In the genomic region with DNA sequence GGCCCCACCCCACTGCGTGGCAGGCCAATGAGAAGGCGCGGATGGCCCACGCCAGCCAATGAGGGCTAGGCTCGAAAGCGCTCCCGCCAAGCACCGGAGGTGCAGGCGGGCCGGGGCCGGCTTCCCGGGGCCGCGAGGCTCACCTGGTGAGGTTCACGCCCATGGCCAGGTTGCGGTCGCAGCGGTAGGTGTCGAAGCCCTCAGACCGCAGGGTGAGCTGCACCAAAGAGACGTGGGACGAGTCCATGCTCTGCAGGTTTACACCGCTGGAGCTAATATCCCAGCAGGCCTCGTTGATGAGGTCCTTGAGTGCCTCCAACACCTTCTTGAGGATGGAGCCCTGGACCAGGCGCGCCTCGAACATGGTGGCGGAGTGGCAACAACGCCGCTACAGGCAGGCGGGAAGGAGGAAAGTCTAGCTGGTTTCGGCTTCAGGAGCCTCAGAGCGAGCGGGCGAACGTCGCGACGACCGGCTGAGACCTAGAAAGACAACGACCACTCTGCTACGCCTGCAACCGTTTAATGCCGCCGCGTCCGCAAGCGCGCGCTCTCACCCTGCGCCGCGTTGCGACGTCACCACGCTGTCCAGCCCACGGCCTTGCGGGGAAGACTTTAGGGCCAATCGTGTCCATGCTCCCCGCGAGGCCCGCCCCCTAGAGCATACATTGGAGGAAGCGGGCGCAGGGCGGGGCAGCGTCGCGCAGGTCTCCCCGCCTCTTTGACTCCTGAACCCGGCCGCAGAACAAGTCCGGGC, we compare ENCODE assay signal across 8 cellular contexts. TPM values are rescaled to one million over a fixed set of nuclear protein-coding genes. Genes with fewer than 3 reads are reported as not detected.
A peak's percentile ranks its signal among the peaks of the same experiment; 100 is the strongest.
DNase-seq lines count a peak whose midpoint lies in the region; TF ChIP-seq lines count a peak whose summit lies in the region.

A gene (minus strand): TSS at position 524 of the 754 bp plus-strand sequence. CDS start 160 bp downstream, at position 364.

- H3K4me2 ChIP-seq in H9 (ENCODE audit: insufficient read depth, insufficient read length, low read length): peak within 1 kb of the TSS; percentile 74

- peak within 1 kb of the TSS; percentile 95 for H2BK5ac ChIP-seq in H9 (ENCODE audit: insufficient read length, low read length)

- H3K27ac ChIP-seq in H9 (ENCODE audit: insufficient read length, low read depth, low read length): peak within 1 kb of the TSS; percentile 80

- peak within 1 kb of the TSS; percentile 89 for H3K4me3 ChIP-seq in MG63
- H3K4me3 ChIP-seq in fibroblast of pulmonary artery (replicated peaks; ENCODE audit: low read depth, low read length): peak within 1 kb of the TSS; percentile 97

- WGBS in H9 (ENCODE audit: extremely low coverage, insufficient read length, low lambda C conversion rate): no CpG with 5 or more reads among the region's 72 CpGs

- no peak for TF ChIP-seq CTCF in H9 (conservative IDR thresholded peaks at IDR 0.05)
- TF ChIP-seq CTCF in fibroblast of pulmonary artery (IDR thresholded peaks at IDR 0.05; ENCODE audit: low read length, missing control alignments): no peak
- no peak for TF ChIP-seq CTCF in nephron (IDR thresholded peaks at IDR 0.05; ENCODE audit: unreplicated experiment in 3 of 3)

- no peaks in the 10 kb centered on the region for H4K20me1 ChIP-seq in H9 (ENCODE audit: control insufficient read depth, insufficient read depth, insufficient read length)

- no peaks in the 10 kb centered on the region; a peak in 1 of 5 replicates for H3K9me3 Mint-ChIP-seq in H9
- H3K9me3 Mint-ChIP-seq in nephron: no peaks in the 10 kb centered on the region
- H3K9me3 Mint-ChIP-seq in stimulated activated naive CD8-positive, alpha-beta T cell treated with anti-CD3 and anti-CD28 coated beads, Interleukin-15, Interleukin-2, amounts not matched to agents 100 ng/mL and 50 ng/mL, for 24 hours: no peaks in the 10 kb centered on the region

- H4K8ac ChIP-seq in H9 (replicated peaks; ENCODE audit: insufficient read length, low read depth, low read length): no peak within 1 kb of the TSS

- H3K36me3 Mint-ChIP-seq in H9 (ENCODE audit: insufficient read depth in 1 of 3, low read depth in 3 of 3) (peaks cover 37 to 45% (median 44%) of the 10 kb centered on the region in 3 experiments), nephron (ENCODE audit: low read depth) (peaks cover 27% of the 10 kb centered on the region)
- peaks cover 43% of the 10 kb centered on the region for H3K36me3 Mint-ChIP-seq in stimulated activated naive CD8-positive, alpha-beta T cell treated with anti-CD3 and anti-CD28 coated beads, Interleukin-15, Interleukin-2, amounts not matched to agents 100 ng/mL and 50 ng/mL, for 24 hours (ENCODE audit: low read depth)

- no peaks in the 10 kb centered on the region for H3K79me1 ChIP-seq in H9 (ENCODE audit: insufficient read depth, low read depth, low read length, poor library complexity, severe bottlenecking)

- no peak within 1 kb of the TSS for H2AFZ ChIP-seq in H9 (ENCODE audit: low read length)

- H3K56ac ChIP-seq in H9 (ENCODE audit: insufficient read length, low read depth, low read length): peak within 1 kb of the TSS; percentile 93

- peaks cover 46% of the 10 kb centered on the region for H3K36me3 ChIP-seq in MG63

- H3K27ac Mint-ChIP-seq in H9 (peak within 1 kb of the TSS; percentile 99 to 100 (median 99)), nephron (peak within 1 kb of the TSS; percentile 94 to 97 (median 95))
- H3K27ac Mint-ChIP-seq in stimulated activated naive CD8-positive, alpha-beta T cell treated with anti-CD3 and anti-CD28 coated beads, Interleukin-15, Interleukin-2, amounts not matched to agents 100 ng/mL and 50 ng/mL, for 24 hours: peak within 1 kb of the TSS; percentile 96

- H2BK12ac ChIP-seq in H9 (ENCODE audit: insufficient read length, low read depth, low read length): no peak within 1 kb of the TSS

- peak within 1 kb of the TSS; percentile 11 for H3K23ac ChIP-seq in H9 (ENCODE audit: insufficient read length, low read depth, low read length)

- peak within 1 kb of the TSS; percentile 65 for H2BK120ac ChIP-seq in H9 (ENCODE audit: low read depth, low read length, poor library complexity, severe bottlenecking)

- peak; percentile 97 for DNase-seq in ELR (ENCODE audit: low read depth)
- peak; percentile 98 for DNase-seq in H9
- DNase-seq in MG63: peak; percentile 98
- peak; percentile 99 for DNase-seq in SHP77 treated with DMSO at 0.1 percent for 48 hours (lab: John Stamatoyannopoulos, UW)
- peak; percentile 99 for DNase-seq in activated effector memory CD4-positive, alpha-beta T cell treated with anti-CD3 and anti-CD28 coated beads, Interleukin-2, amount 50 U/mL, for 16 hours
- DNase-seq in fibroblast of pulmonary artery (ENCODE audit: low read depth): peak; percentile 96

- peak within 1 kb of the TSS; percentile 60; the same call in 1 of the 2 replicates for H3K4ac ChIP-seq in H9 (ENCODE audit: low read depth, low read length)

- H4K5ac ChIP-seq in H9 (ENCODE audit: insufficient read length, low read depth, low read length): peak within 1 kb of the TSS; percentile 99

- H2BK20ac ChIP-seq in H9 (ENCODE audit: low read depth, low read length, poor library complexity, severe bottlenecking): no peak within 1 kb of the TSS

- no peak within 1 kb of the TSS for H2BK15ac ChIP-seq in H9 (ENCODE audit: low read depth, low read length)

- H4K91ac ChIP-seq in H9 (ENCODE audit: insufficient read length, low read depth, low read length): peak within 1 kb of the TSS; percentile 60

- peak within 1 kb of the TSS; percentile 46 for H3T11ph ChIP-seq in H9 (ENCODE audit: low read length)

- peak within 1 kb of the TSS; percentile 99 for H3K14ac ChIP-seq in H9 (ENCODE audit: insufficient read depth, low read length)

- peak within 1 kb of the TSS; percentile 98 for H3K4me3 Mint-ChIP-seq in H9
- H3K4me3 Mint-ChIP-seq in nephron: peak within 1 kb of the TSS; percentile 91 to 94 (median 91)
- H3K4me3 Mint-ChIP-seq in stimulated activated naive CD8-positive, alpha-beta T cell treated with anti-CD3 and anti-CD28 coated beads, Interleukin-15, Interleukin-2, amounts not matched to agents 100 ng/mL and 50 ng/mL, for 24 hours: peak within 1 kb of the TSS; percentile 96

- peaks cover 6% of the 10 kb centered on the region for H3K23me2 ChIP-seq in H9 (ENCODE audit: insufficient read length, low read depth, low read length, poor library complexity, severe bottlenecking)

- peak within 1 kb of the TSS; percentile 6 for H2AK5ac ChIP-seq in H9 (ENCODE audit: insufficient read length, low read length)

- H3K4me1 Mint-ChIP-seq in H9 (peaks cover 29 to 30% of the 10 kb centered on the region in 2 experiments), nephron (peaks cover 29% of the 10 kb centered on the region)
- peaks cover 51% of the 10 kb centered on the region for H3K4me1 Mint-ChIP-seq in stimulated activated naive CD8-positive, alpha-beta T cell treated with anti-CD3 and anti-CD28 coated beads, Interleukin-15, Interleukin-2, amounts not matched to agents 100 ng/mL and 50 ng/mL, for 24 hours (ENCODE audit: low read depth)

- H3K27me3 Mint-ChIP-seq in H9 (ENCODE audit: low read depth) (no peaks in the 10 kb centered on the region), nephron (ENCODE audit: low read depth) (no peaks in the 10 kb centered on the region)
- H3K27me3 Mint-ChIP-seq in stimulated activated naive CD8-positive, alpha-beta T cell treated with anti-CD3 and anti-CD28 coated beads, Interleukin-15, Interleukin-2, amounts not matched to agents 100 ng/mL and 50 ng/mL, for 24 hours: no peaks in the 10 kb centered on the region

- no peaks in the 10 kb centered on the region for H3K27me3 ChIP-seq in H9 (ENCODE audit: insufficient read depth, low read length)
- H3K27me3 ChIP-seq in MG63: no peaks in the 10 kb centered on the region

- no peaks in the 10 kb centered on the region for H3K9me3 ChIP-seq in H9 (ENCODE audit: control insufficient read depth, low read depth, low read length)
- H3K9me3 ChIP-seq in MG63: peaks cover 1% of the 10 kb centered on the region; the same call in 1 of the 2 replicates

- no peaks in the 10 kb centered on the region for H3K4me1 ChIP-seq in H9 (ENCODE audit: insufficient read depth, low read length)

- H3K18ac ChIP-seq in H9 (ENCODE audit: insufficient read length, low read depth, low read length): peak within 1 kb of the TSS; percentile 97

- H3K79me2 ChIP-seq in H9 (ENCODE audit: insufficient read depth, low read length): peaks cover 22% of the 10 kb centered on the region; the same call in 1 of the 2 replicates

- peak within 1 kb of the TSS; percentile 99 for H3K9ac ChIP-seq in H9 (ENCODE audit: extremely low read depth, insufficient read length, low read length)

RNA-seq across cellular contexts. Expression of the gene that starts here (rescaled TPM):
- total RNA-seq in H9 (2021): 274 and 284 TPM in 2 replicates
- total RNA-seq in MG63 (2014; rRNA removed; shearing (Covaris generic); ENCODE audit: low replicate concordance): 185 and 256 TPM in 2 replicates

Comparison
In these comparisons a context has a peak if more than half of its experiments do, and no peak if none do; other contexts are left out.
1. Peak in every context shown above with its lines: DNase-seq, H3K4me3 ChIP-seq and H3K27ac ChIP-seq.